Comparison of ENCODE assay signal across 10 cellular contexts in the genomic region with DNA sequence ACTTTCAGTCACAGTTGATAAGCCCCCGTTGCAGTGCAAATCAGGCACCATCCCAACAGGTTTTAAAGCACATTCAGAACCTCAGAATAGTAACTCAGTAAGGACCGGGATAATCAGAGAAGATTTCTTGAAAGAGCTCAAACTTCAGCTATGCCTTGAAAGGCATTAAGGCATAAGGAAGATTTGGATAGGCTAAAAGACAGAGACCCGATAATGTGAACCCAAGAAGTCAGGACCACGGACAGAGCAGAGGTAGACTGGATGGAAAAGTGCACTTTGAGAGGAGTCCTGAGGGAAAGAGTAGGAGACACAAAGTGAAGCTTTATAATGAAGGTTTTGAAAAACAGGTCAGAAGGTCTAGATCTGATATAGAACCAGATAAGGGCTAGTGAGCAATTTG. TPM values are rescaled to one million over a fixed set of nuclear protein-coding genes. Genes with fewer than 3 reads are reported as not detected.
A peak's percentile ranks its signal among the peaks of the same experiment; 100 is the strongest.
DNase-seq lines count a peak whose midpoint lies in the region; ATAC-seq, FAIRE-seq and TF ChIP-seq lines count a peak whose summit lies in the region.
"Had no signal": no experiment of that assay in that cellular context is flagged by ENCODE, and none has a peak within 500 bp of the region (broad histone marks: within the 10 kb centered on the region; RNA-seq: fewer than 3 reads in every experiment).

No MANE protein-coding gene starts in this region.

- intact Hi-C loops in PC-3 (cut with micrococcal nuclease): no loop called here

- H4K20me1 ChIP-seq in PC-3 (ENCODE audit: low read length): no peaks in the 10 kb centered on the region
- no peaks in the 10 kb centered on the region for H4K20me1 ChIP-seq in H1 (replicated peaks in 1 of 2; ENCODE audit: control insufficient read depth in 1 of 2, insufficient read depth in 2 of 2, low read length in 2 of 2)

- no peak overlapping the region for H3K9ac ChIP-seq in PC-3 (ENCODE audit: low read length)
- H3K9ac ChIP-seq in H1 (replicated peaks in 1 of 4; ENCODE audit: extremely low read depth in 1 of 4, low read depth in 3 of 4, low read length in 3 of 4): no peak overlapping the region
- H3K9ac ChIP-seq in neuronal stem cell (ENCODE audit: low read depth, low read length, poor library complexity): no peak overlapping the region

- ATAC-seq in PC-3: peak; percentile 80
- ATAC-seq in GM18498 (IDR thresholded peaks at IDR 0.05; ENCODE audit: unreplicated experiment): no peak

- TF ChIP-seq CTCF in PC-3 (conservative IDR thresholded peaks at IDR 0.05; ENCODE audit: low read depth, low read length) (no peak), H1 (IDR thresholded peaks at IDR 0.05; ENCODE audit: control extremely low read depth in 1 of 3, insufficient read depth in 1 of 3, low read depth in 1 of 3, low read length in 3 of 3) (no peak)

- no peak overlapping the region for H3K4ac ChIP-seq in H1 (replicated peaks; ENCODE audit: insufficient read length, low read depth, low read length)
- H3K4ac ChIP-seq in neuronal stem cell (ENCODE audit: low read length): no peak overlapping the region

- no peaks in the 10 kb centered on the region for H3K79me1 ChIP-seq in H1 (ENCODE audit: low read depth, low read length)
- H3K79me1 ChIP-seq in neuronal stem cell (ENCODE audit: low read depth, low read length): no peaks in the 10 kb centered on the region

- no peak overlapping the region for H3K27ac ChIP-seq in PC-3 (ENCODE audit: low read length)
- H3K27ac ChIP-seq in H1 (ENCODE audit: low read depth, low read length): no peak overlapping the region
- H3K27ac ChIP-seq in neuronal stem cell (replicated peaks; ENCODE audit: low read length): no peak overlapping the region
- H3K27ac ChIP-seq: esophagus muscularis mucosa, Peyer's patch had no signal

- TF ChIP-seq POLR2A in H1 (IDR thresholded peaks at IDR 0.05; ENCODE audit: control extremely low read depth in 1 of 2, low read depth in 2 of 2, low read length in 2 of 2): no peak

- DNase-seq in activated CD4-positive, alpha-beta T cell treated with anti-CD3 and anti-CD28 coated beads for 48 hours: peak; percentile 24
- DNase-seq in activated CD4-positive, alpha-beta T cell treated with anti-CD3 and anti-CD28 coated beads for 1 hour: no peak
- DNase-seq in PC-3 (peak; percentile 71), H1 (ENCODE audit: low read depth in 1 of 2, low spot score in 2 of 2) (peak in 1 of 2 experiments; percentile 64), neuronal stem cell (ENCODE audit: low spot score) (peak; percentile 73), hippocampal formation (lab: John Stamatoyannopoulos, UW) (no peak), superior temporal gyrus (ENCODE audit: extremely low spot score) (no peak)
- DNase-seq: Peyer's patch had no signal

- H2BK120ac ChIP-seq in H1 (replicated peaks; ENCODE audit: low read depth, low read length): no peak overlapping the region
- H2BK120ac ChIP-seq in neuronal stem cell (ENCODE audit: low read depth, low read length): no peak overlapping the region

- H3K4me2 ChIP-seq in PC-3 (ENCODE audit: low read length): no peak overlapping the region
- no peak overlapping the region for H3K4me2 ChIP-seq in H1 (ENCODE audit: insufficient read depth in 1 of 2, low read depth in 2 of 2, low read length in 2 of 2)
- no peak overlapping the region for H3K4me2 ChIP-seq in neuronal stem cell (ENCODE audit: insufficient read depth, low read length, poor library complexity, severe bottlenecking)

- FAIRE-seq in H1 (lab: Jason Lieb, UNC): peak; percentile 88

- CTCF ChIA-PET in PC-3 (lab: Charles Lee) (no interaction called here), H1 (lab: Charles Lee; ENCODE audit: partially characterized antibody) (interaction anchor here (1.0 to 1.5 kb wide), 5 partner anchors 8 to 33 kb away, joined by 3 to 8 read pairs (median 5); no protein-coding TSS in a partner anchor)

- POLR2A ChIA-PET in PC-3 (lab: Charles Lee; ENCODE audit: unreplicated experiment): no interaction called here
- POLR2A ChIA-PET in H1 (lab: Charles Lee; ENCODE audit: partially characterized antibody): no interaction called here

- H3K79me2 ChIP-seq in PC-3 (ENCODE audit: low read length) (no peaks in the 10 kb centered on the region), H1 (ENCODE audit: control insufficient read depth in 1 of 2, insufficient read depth in 2 of 2, low read length in 2 of 2) (no peaks in the 10 kb centered on the region)

- no peaks in the 10 kb centered on the region for H3F3A ChIP-seq in PC-3 (ENCODE audit: low read length, unreplicated experiment)

- H3K18ac ChIP-seq in H1 (ENCODE audit: extremely low read depth, low read length): no peak overlapping the region
- no peak overlapping the region for H3K18ac ChIP-seq in neuronal stem cell (ENCODE audit: low read length)

- TF ChIP-seq EP300 in H1 (IDR thresholded peaks at IDR 0.05; ENCODE audit: borderline replicate concordance in 1 of 2, low read depth in 2 of 2, low read length in 2 of 2): no peak

- H3K27me3 ChIP-seq in PC-3 (ENCODE audit: low read length) (no peaks in the 10 kb centered on the region), H1 (replicated peaks in 1 of 4; ENCODE audit: control insufficient read depth in 3 of 4, extremely low read depth in 1 of 4, insufficient read depth in 3 of 4, low read length in 3 of 4) (no peaks in the 10 kb centered on the region; a peak in 1 of 7 replicates), neuronal stem cell (ENCODE audit: control insufficient read depth in 3 of 3, insufficient read depth in 3 of 3, low read depth in 1 of 3, low read length in 3 of 3) (no peaks in the 10 kb centered on the region)
- H3K27me3 ChIP-seq: esophagus muscularis mucosa, Peyer's patch had no signal

- H3K14ac ChIP-seq in H1 (ENCODE audit: insufficient read length): no peak overlapping the region
- no peak overlapping the region for H3K14ac ChIP-seq in neuronal stem cell (ENCODE audit: low read length)

- H3K56ac ChIP-seq in H1 (replicated peaks; ENCODE audit: insufficient read length, low read depth, low read length): no peak overlapping the region

- BruUV-seq in PC-3 (replicated peaks; lab: Mats Ljungman, UMichigan): no TSS peak

- H3K4me1 ChIP-seq in PC-3 (ENCODE audit: insufficient read depth, low read length): no peaks in the 10 kb centered on the region
- H3K4me1 ChIP-seq in H1 (replicated peaks in 1 of 4; ENCODE audit: control insufficient read depth in 3 of 4, insufficient read depth in 4 of 4, low read length in 3 of 4): peaks cover 0 to 3% (median 0%) of the 10 kb centered on the region in 4 experiments; a peak in 1 of 7 replicates
- peaks cover 10 to 12% of the 10 kb centered on the region in 2 donors for H3K4me1 ChIP-seq in neuronal stem cell (ENCODE audit: control insufficient read depth in 2 of 2, insufficient read depth in 1 of 2, low read depth in 1 of 2, low read length in 2 of 2)
- H3K4me1 ChIP-seq: esophagus muscularis mucosa, Peyer's patch had no signal

- H3K23me2 ChIP-seq in H1 (ENCODE audit: low read depth, low read length): no peaks in the 10 kb centered on the region

- 56% methylated on average over 4 of the region's 4 CpGs; no CpG with 5 or more reads in 1 of the 2 experiments for WGBS in H1 (ENCODE audit: extremely low coverage in 1 of 2, insufficient coverage in 1 of 2, insufficient read length in 1 of 2, insufficient replicate concordance in 2 of 2, low coverage in 1 of 2, low lambda C conversion rate in 2 of 2, missing lambda C conversion rate in 1 of 2), 2 experiments
- no CpG with 5 or more reads among the region's 4 CpGs for WGBS in neuronal stem cell (ENCODE audit: extremely low coverage in 2 of 2, insufficient read length in 2 of 2, insufficient replicate concordance in 1 of 2), 2 donors

- H3K36me3 ChIP-seq in PC-3 (ENCODE audit: low read depth, low read length) (no peaks in the 10 kb centered on the region), H1 (ENCODE audit: control insufficient read depth in 2 of 4, insufficient read depth in 4 of 4, low read length in 3 of 4) (no peaks in the 10 kb centered on the region), neuronal stem cell (replicated peaks in 1 of 2; ENCODE audit: control insufficient read depth in 2 of 2, insufficient read depth in 2 of 2, low read length in 2 of 2) (no peaks in the 10 kb centered on the region)
- H3K36me3 ChIP-seq: esophagus muscularis mucosa, Peyer's patch had no signal

- H2BK12ac ChIP-seq in H1 (ENCODE audit: low read depth, low read length) (no peak overlapping the region), neuronal stem cell (ENCODE audit: low read length) (no peak overlapping the region)

- H2BK15ac ChIP-seq in H1 (ENCODE audit: low read length): no peak overlapping the region
- no peak overlapping the region for H2BK15ac ChIP-seq in neuronal stem cell (ENCODE audit: low read length)

- H3K9me3 ChIP-seq in PC-3 (ENCODE audit: low read length): no peaks in the 10 kb centered on the region
- no peaks in the 10 kb centered on the region for H3K9me3 ChIP-seq in H1 (ENCODE audit: insufficient read depth in 2 of 2, low read depth in 1 of 2, low read length in 1 of 2)
- no peaks in the 10 kb centered on the region for H3K9me3 ChIP-seq in neuronal stem cell (replicated peaks in 1 of 2; ENCODE audit: control insufficient read depth in 2 of 2, insufficient read depth in 1 of 2, low read depth in 1 of 2, low read length in 2 of 2)
- H3K9me3 ChIP-seq: esophagus muscularis mucosa, Peyer's patch had no signal

- H4K8ac ChIP-seq in H1 (ENCODE audit: extremely low read depth, insufficient read depth, low read length) (no peak overlapping the region), neuronal stem cell (ENCODE audit: low read depth, low read length) (no peak overlapping the region)

- TF ChIP-seq RAD21 in H1 (IDR thresholded peaks at IDR 0.05 in 1 of 2, conservative IDR thresholded peaks at IDR 0.05 in 1 of 2; ENCODE audit: low read depth in 2 of 2, low read length in 2 of 2): peak in 1 of 2 experiments; percentile 19; a peak in 2 of 4 replicates

- H4K5ac ChIP-seq in H1 (ENCODE audit: insufficient read length, low read depth, low read length): no peak overlapping the region

- H4K91ac ChIP-seq in H1 (replicated peaks; ENCODE audit: insufficient read length, low read length) (no peak overlapping the region), neuronal stem cell (ENCODE audit: low read depth, low read length, poor library complexity) (no peak overlapping the region)

- no peak overlapping the region for H2AFZ ChIP-seq in PC-3 (ENCODE audit: low read length)
- H2AFZ ChIP-seq in H1 (ENCODE audit: low read length): no peak overlapping the region
- H2AFZ ChIP-seq in neuronal stem cell (ENCODE audit: low read length): no peak overlapping the region

- no peak overlapping the region for H2AK5ac ChIP-seq in H1 (ENCODE audit: low read depth, low read length)
- no peak overlapping the region for H2AK5ac ChIP-seq in neuronal stem cell (ENCODE audit: low read depth, low read length)

- H3K4me3 ChIP-seq in PC-3 (ENCODE audit: low read length): no peak overlapping the region
- H3K4me3 ChIP-seq in H1 (ENCODE audit: extremely low read depth in 1 of 4, insufficient read depth in 2 of 4, low read depth in 3 of 4, low read length in 4 of 4): no peak overlapping the region
- H3K4me3 ChIP-seq in neuronal stem cell (ENCODE audit: low read length in 2 of 2): no peak overlapping the region
- H3K4me3 ChIP-seq: esophagus muscularis mucosa, Peyer's patch had no signal

- H2BK20ac ChIP-seq in H1 (ENCODE audit: low read length): no peak overlapping the region

- H2BK5ac ChIP-seq in H1 (ENCODE audit: low read depth, low read length): no peak overlapping the region
- H2BK5ac ChIP-seq in neuronal stem cell (ENCODE audit: low read length): no peak overlapping the region

- H3K23ac ChIP-seq in H1 (ENCODE audit: insufficient read length) (no peak overlapping the region), neuronal stem cell (ENCODE audit: low read depth, low read length, poor library complexity) (no peak overlapping the region)

- no peaks in the 10 kb centered on the region for H3K9me2 ChIP-seq in PC-3 (replicated peaks; ENCODE audit: low read length)

RNA-seq across cellular contexts. Expression of a gene that starts 36.9 kb away (rescaled TPM):
- total RNA-seq in PC-3 (2014; rRNA removed): 4.0 and 5.6 TPM in 2 replicates
- 21.3 and 23.3 TPM in 2 replicates for total RNA-seq in H1 (2021; fragmentation: NEBNext Ultra II Directional; extraction: Animal tissue kit (Norgen Biotek cat#: 25700))
- 9.6 and 19.3 TPM in 2 replicates for polyA plus RNA-seq in H1 (2011; rRNA removed)
- polyA plus RNA-seq in H1 (2011; cell fraction: cytosol; rRNA removed): 11.3 TPM
- polyA plus RNA-seq in H1 (2011; cell fraction: nucleus; rRNA removed): 28.7 TPM
- polyA plus RNA-seq in H1 (2012, experiment 1 of 2): 7.7 to 13.3 TPM (median 12.2 TPM) in 4 replicates
- polyA plus RNA-seq in H1 (2012, experiment 2 of 2): 1.4 TPM
- 16.1 TPM for polyA plus RNA-seq in H1 (2013, experiment 1 of 2)
- polyA plus RNA-seq in H1 (2013, experiment 2 of 2): 16.9 TPM
- 21.9 and 35.0 TPM in 2 replicates for polyA minus RNA-seq in H1 (2011; rRNA and poly(A)+ RNA removed)
- 13.7 TPM for polyA minus RNA-seq in H1 (2011; cell fraction: cytosol; rRNA and poly(A)+ RNA removed)
- 37.5 TPM for polyA minus RNA-seq in H1 (2011; cell fraction: nucleus; rRNA and poly(A)+ RNA removed)
- 10.9 TPM for polyA plus RNA-seq in neuronal stem cell (2013, experiment 1 of 2)
- 12.5 TPM for polyA plus RNA-seq in neuronal stem cell (2013, experiment 2 of 2)

Comparison
In these comparisons a context has a peak if more than half of its experiments do, and no peak if none do; other contexts are left out.
1. DNase-seq: peak in activated CD4-positive, alpha-beta T cell treated with anti-CD3 and anti-CD28 coated beads for 48 hours (single experiment), PC-3 (single experiment) and neuronal stem cell (single experiment); none in activated CD4-positive, alpha-beta T cell treated with anti-CD3 and anti-CD28 coated beads for 1 hour (single experiment), hippocampal formation (0 of 2) and superior temporal gyrus (single experiment).